8 cellular contexts compared by ENCODE assay signal in genomic region chr3:45690331-45691035, GRCh38. TPM values are rescaled to one million over a fixed set of nuclear protein-coding genes. Genes with fewer than 3 reads are reported as not detected.
DNase-seq lines count a peak whose midpoint lies in the region; ATAC-seq, FAIRE-seq and TF ChIP-seq lines count a peak whose summit lies in the region.

No MANE protein-coding gene starts in this region.

- RAD21 ChIA-PET in GM12878 (lab: Charles Lee; ENCODE audit: unreplicated experiment) = interaction anchor here (0.7 to 2.8 kb wide), 12 partner anchors 9 to 305 kb away, joined by 3 to 13 read pairs (median 4); no protein-coding TSS in a partner anchor

- H3K4me2 ChIP-seq in GM12878 (ENCODE audit: control insufficient read depth, insufficient read depth) = peak overlapping the region; percentile 85

- no peak for TF ChIP-seq POLR2A in GM12878 (IDR thresholded peaks at IDR 0.05; ENCODE audit: low read depth, low read length)

- POLR2A ChIA-PET in GM12878 (lab: Charles Lee) = interaction anchor here (0.6 to 1.7 kb wide), 4 partner anchors 13 to 174 kb away, joined by 3 to 9 read pairs (median 4); no protein-coding TSS in a partner anchor

- H2AFZ ChIP-seq in GM12878 (ENCODE audit: control insufficient read depth, low read depth, low read length) = no peak overlapping the region

- H3K9me3 ChIP-seq in GM12878 (replicated peaks; ENCODE audit: control insufficient read depth, insufficient read depth, low read length) (no peaks in the 10 kb centered on the region), mucosa of descending colon (no peaks in the 10 kb centered on the region)

- DNase-seq in NCI-H2171 (lab: John Stamatoyannopoulos, UW) (peak; percentile 42), GM12878 (ENCODE audit: low read depth, low spot score) (no peak), mucosa of descending colon (no peak), HK-2 (ENCODE audit: unreplicated experiment) (no peak)

- peak overlapping the region; percentile 90 for H3K9ac ChIP-seq in GM12878 (ENCODE audit: control insufficient read depth, insufficient read depth, low read length)

- no peak for FAIRE-seq in GM12878 (lab: Jason Lieb, UNC)

- CTCF ChIA-PET in GM12878 (lab: Yijun Ruan, JAX) = interaction anchor here (0.9 to 2.4 kb wide), 8 partner anchors 12 to 239 kb away, joined by 3 to 14 read pairs (median 6); no protein-coding TSS in a partner anchor

- no peaks in the 10 kb centered on the region for H3K27me3 ChIP-seq in GM12878 (replicated peaks in 1 of 2; ENCODE audit: control insufficient read depth in 2 of 2, insufficient read depth in 2 of 2, low read length in 1 of 2)

- peak overlapping the region; percentile 85 for H3K4me3 ChIP-seq in GM12878
- peak overlapping the region; percentile 47 for H3K4me3 ChIP-seq in mucosa of descending colon

- peak overlapping the region; percentile 84 for H3K27ac ChIP-seq in GM12878 (ENCODE audit: control insufficient read depth, insufficient read depth)

- H3K36me3 ChIP-seq in GM12878 (ENCODE audit: control insufficient read depth in 2 of 2, insufficient read depth in 2 of 2, low read length in 1 of 2) = 0 out of 4 replicates have a peak, but pooled peaks cover 0 to 6% of the 10 kb centered on the region in 2 experiments
- H3K36me3 ChIP-seq in mucosa of descending colon (ENCODE audit: low read depth) = no peaks in the 10 kb centered on the region

- H3K4me1 ChIP-seq in GM12878 (ENCODE audit: control insufficient read depth, insufficient read depth, low read length) (peaks cover 34% of the 10 kb centered on the region), mucosa of descending colon (ENCODE audit: low read depth) (peaks cover 29% of the 10 kb centered on the region)

- TF ChIP-seq EP300 in GM12878 (IDR thresholded peaks at IDR 0.05; ENCODE audit: borderline replicate concordance in 1 of 2, control insufficient read depth in 1 of 2, low read depth in 2 of 2, low read length in 2 of 2) = no peak

- in situ Hi-C loops in GM12878 (cut with MboI) = no loop called here

- TF ChIP-seq CTCF in GM12873 (IDR thresholded peaks at IDR 0.05; ENCODE audit: insufficient read depth, low read depth, low read length, missing control alignments) (peak; percentile 35), GM12878 (IDR thresholded peaks at IDR 0.05 in 2 of 3, conservative IDR thresholded peaks at IDR 0.05 in 1 of 3; ENCODE audit: control insufficient read depth in 2 of 3, extremely low read depth in 1 of 3, insufficient read depth in 1 of 3, low read depth in 3 of 3, low read length in 3 of 3) (no peak), mucosa of descending colon (IDR thresholded peaks at IDR 0.05) (no peak)

- TF ChIP-seq RAD21 in GM12878 (IDR thresholded peaks at IDR 0.05; ENCODE audit: insufficient read depth, low read depth, low read length) = no peak

- H4K20me1 ChIP-seq in GM12878 (ENCODE audit: control insufficient read depth, insufficient read depth) = no peaks in the 10 kb centered on the region

- no TSS peak for BruUV-seq in GM12878 (replicated peaks; lab: Mats Ljungman, UMichigan)

- intact Hi-C loops in GM12878 (cut with micrococcal nuclease; ENCODE audit: unreplicated experiment) (no loop called here), mucosa of descending colon (cut with DNase I, micrococcal nuclease) (no loop called here)

- 1% methylated on average over 4 of the region's 4 CpGs for WGBS in GM12878 (ENCODE audit: insufficient coverage, insufficient replicate concordance, low lambda C conversion rate, missing lambda C conversion rate)

- peaks cover 60% of the 10 kb centered on the region for H3K79me2 ChIP-seq in GM12878 (ENCODE audit: control insufficient read depth, insufficient read depth, low read length)

- SMC1A ChIA-PET in GM12878 (lab: Charles Lee; ENCODE audit: uncharacterized antibody, unreplicated experiment) = interaction anchor here (0.6 to 5.1 kb wide), 16 partner anchors 9 to 408 kb away, joined by 3 to 35 read pairs (median 5); partner anchors contain the start of gene LIMD1

- ATAC-seq in GM12878 = no peak
- ATAC-seq in mucosa of descending colon = no peak
- ATAC-seq in HG02885 (IDR thresholded peaks at IDR 0.05; ENCODE audit: poor library complexity, unreplicated experiment) = no peak
- ATAC-seq in GM21360 (IDR thresholded peaks at IDR 0.05; ENCODE audit: unreplicated experiment) = no peak
- no peak for ATAC-seq in GM19463 (IDR thresholded peaks at IDR 0.05; ENCODE audit: unreplicated experiment)

TF ChIP-seq in GM12878, 131 proteins besides CTCF, POLR2A, EP300 and RAD21 (continues in another document):
- TF ChIP-seq BACH1 (IDR thresholded peaks at IDR 0.05; ENCODE audit: borderline replicate concordance) (no peak), ZNF24 (IDR thresholded peaks at IDR 0.05) (no peak), IKZF2 (IDR thresholded peaks at IDR 0.05) (peak; percentile 39 to 43; a peak in 2 of 4 replicates), NBN (IDR thresholded peaks at IDR 0.05) (0 out of 2 replicates have a peak, but pooled peaks have one; percentile 15), MTA2 (IDR thresholded peaks at IDR 0.05; ENCODE audit: low read depth) (no peak), WRNIP1 (IDR thresholded peaks at IDR 0.05; ENCODE audit: borderline replicate concordance, low read depth, low read length) (no peak), TBL1XR1 (IDR thresholded peaks at IDR 0.05; ENCODE audit: low read depth, low read length) (no peak), BCL3 (IDR thresholded peaks at IDR 0.05; ENCODE audit: borderline replicate concordance, insufficient read depth, low read depth, low read length, poor library complexity, severe bottlenecking) (no peak), PML (IDR thresholded peaks at IDR 0.05; ENCODE audit: low read length) (no peak), SPI1 (IDR thresholded peaks at IDR 0.05; ENCODE audit: borderline replicate concordance, insufficient read depth, low read depth, low read length) (peak; percentile 66; the same call in 1 of the 2 replicates), KAT2A (conservative IDR thresholded peaks at IDR 0.05; ENCODE audit: control insufficient read depth, low read depth, low read length) (no peak), SKIL (IDR thresholded peaks at IDR 0.05; ENCODE audit: low read depth, poor library complexity, severe bottlenecking) (no peak), RAD51 (IDR thresholded peaks at IDR 0.05) (peak; percentile 77), ZSCAN29 (IDR thresholded peaks at IDR 0.05) (no peak), NR2C2 (IDR thresholded peaks at IDR 0.05; ENCODE audit: borderline replicate concordance, control insufficient read depth, insufficient read length, low read depth) (no peak)

RNA-seq across cellular contexts. Expression of gene SACM1L, which starts 1.3 kb away (rescaled TPM):
- 184 and 189 TPM in 2 replicates for total RNA-seq in GM12878 (2013; cell fraction: nucleolus; rRNA removed)
- total RNA-seq in GM12878 (2014; rRNA removed) (27.7 and 31.1 TPM in 2 replicates), GM12878 (2014; rRNA removed; fragmentation: Illumina TruSeq; extraction: Trizol) (26.8 and 32.0 TPM in 2 replicates), GM12878 (2021) (33.0 and 33.1 TPM in 2 replicates), mucosa of descending colon (10 to 100 TPM; 54.1 to 62.6 (median 57.2) TPM)
- 10.2 TPM for polyA plus RNA-seq in GM12878 (2011; ENCODE audit: low read depth)
- polyA plus RNA-seq in GM12878 (2011; rRNA removed) (48.3 and 65.0 TPM in 2 replicates), GM12878 (2014; fragmentation: Illumina TruSeq; extraction: Trizol) (28.4 and 34.2 TPM in 2 replicates), GM12878 (2014; fragmentation: Nextera tagmentation; extraction: Ambion mirVana) (10 to 100 TPM; 16.5 to 20.7 TPM), GM12878 (2014; rRNA removed) (28.6 and 33.2 TPM in 2 replicates), GM12878 (2016; fragmentation: Nextera tagmentation; extraction: Ambion mirVana) (10 to 100 TPM; 29.3 to 31.1 TPM)
- polyA plus RNA-seq in GM12878 (2011; cell fraction: cytosol; rRNA removed) = 12.2 and 12.4 TPM in 2 replicates
- polyA plus RNA-seq in GM12878 (2011; cell fraction: nucleus; rRNA removed) = 62.5 and 63.6 TPM in 2 replicates
- 17.8 and 20.9 TPM in 2 replicates for polyA plus RNA-seq in GM12878 (2012)
- 35.0 and 50.7 TPM in 2 replicates for polyA minus RNA-seq in GM12878 (2011; rRNA and poly(A)+ RNA removed)
- polyA minus RNA-seq in GM12878 (2011; cell fraction: cytosol; rRNA and poly(A)+ RNA removed) = 21.6 and 26.4 TPM in 2 replicates
- 56.2 and 78.6 TPM in 2 replicates for polyA minus RNA-seq in GM12878 (2011; cell fraction: nucleus; rRNA and poly(A)+ RNA removed)
